In genomic region chr12:53994691-53995310, GRCh38 we compare ENCODE assay signal across 11 cellular contexts. TPM values are rescaled to one million over a fixed set of nuclear protein-coding genes. Genes with fewer than 3 reads are reported as not detected.
DNase-seq lines count a peak whose midpoint lies in the region; ATAC-seq and TF ChIP-seq lines count a peak whose summit lies in the region.
"Had no signal": no experiment of that assay in that cellular context is flagged by ENCODE, and none has a peak within 500 bp of the region (broad histone marks: within the 10 kb centered on the region; RNA-seq: fewer than 3 reads in every experiment).

No MANE protein-coding gene starts in this region.

- no peaks in the 10 kb centered on the region for H3K9me3 ChIP-seq in heart left ventricle
- no peaks in the 10 kb centered on the region for H3K9me3 ChIP-seq in lower lobe of right lung

- peaks cover 2% of the 10 kb centered on the region for H3K36me3 Mint-ChIP-seq in activated CD4-positive, alpha-beta memory T cell treated with anti-CD3 and anti-CD28 coated beads for 36 hours
- peaks cover 3% of the 10 kb centered on the region for H3K36me3 Mint-ChIP-seq in activated CD4-positive, alpha-beta T cell treated with anti-CD3 and anti-CD28 coated beads, Interleukin-2, amount 10 ng/mL, durations not matched to agents 24 days and 14 days (ENCODE audit: low read depth)

- ATAC-seq in heart left ventricle (no peak), left cardiac atrium (no peak), lower lobe of right lung (no peak)

- peaks cover 38% of the 10 kb centered on the region for H3K4me1 Mint-ChIP-seq in activated CD4-positive, alpha-beta memory T cell treated with anti-CD3 and anti-CD28 coated beads for 36 hours (ENCODE audit: low read depth)
- H3K4me1 Mint-ChIP-seq in activated CD4-positive, alpha-beta T cell treated with anti-CD3 and anti-CD28 coated beads, Interleukin-2, amount 10 ng/mL, durations not matched to agents 24 days and 14 days: peaks cover 19% of the 10 kb centered on the region

- POLR2A ChIA-PET in activated CD4-positive, alpha-beta memory T cell treated with anti-CD3 and anti-CD28 coated beads for 36 hours (lab: Charles Lee): no interaction called here

- H3K4me3 ChIP-seq in heart left ventricle (peak overlapping the region in 11 of 12 donors; percentile 5 to 63 (median 50)), lower lobe of right lung (peak overlapping the region; percentile 52), urinary bladder (ENCODE audit: low read depth, low read length) (peak overlapping the region; percentile 39)

- H3K27me3 Mint-ChIP-seq in activated CD4-positive, alpha-beta memory T cell treated with anti-CD3 and anti-CD28 coated beads for 36 hours: peaks cover 84% of the 10 kb centered on the region
- H3K27me3 Mint-ChIP-seq in activated CD4-positive, alpha-beta T cell treated with anti-CD3 and anti-CD28 coated beads, Interleukin-2, amount 10 ng/mL, durations not matched to agents 24 days and 14 days: peaks cover 89% of the 10 kb centered on the region

- CTCF ChIA-PET in activated CD4-positive, alpha-beta memory T cell treated with anti-CD3 and anti-CD28 coated beads for 36 hours (lab: Charles Lee): interaction anchor here (0.8 to 2.7 kb wide), 3 partner anchors 9 to 213 kb away, joined by 4 to 20 read pairs (median 4); partner anchors contain the start of gene HOXC10

- no peak overlapping the region for H3K27ac Mint-ChIP-seq in activated CD4-positive, alpha-beta memory T cell treated with anti-CD3 and anti-CD28 coated beads for 36 hours
- no peak overlapping the region for H3K27ac Mint-ChIP-seq in activated CD4-positive, alpha-beta T cell treated with anti-CD3 and anti-CD28 coated beads, Interleukin-2, amount 10 ng/mL, durations not matched to agents 24 days and 14 days

- no peak for TF ChIP-seq POLR2A in heart left ventricle (IDR thresholded peaks at IDR 0.05)

- 3 to 7% (median 4%) methylated on average over 29 to 36 of the region's 36 CpGs for WGBS in heart left ventricle, 4 donors
- 14% methylated on average over 36 of the region's 36 CpGs for WGBS in urinary bladder

- H3K27me3 ChIP-seq in heart left ventricle (peaks cover 83 to 100% (median 99%) of the 10 kb centered on the region in 9 donors), lower lobe of right lung (ENCODE audit: low read depth) (peaks cover 100% of the 10 kb centered on the region)

- no peaks in the 10 kb centered on the region for H3K36me3 ChIP-seq in heart left ventricle
- no peaks in the 10 kb centered on the region for H3K36me3 ChIP-seq in lower lobe of right lung
- no peaks in the 10 kb centered on the region for H3K36me3 ChIP-seq in urinary bladder (ENCODE audit: insufficient read depth)

- peak overlapping the region; percentile 73 for H3K4me3 Mint-ChIP-seq in activated CD4-positive, alpha-beta memory T cell treated with anti-CD3 and anti-CD28 coated beads for 36 hours
- H3K4me3 Mint-ChIP-seq in activated CD4-positive, alpha-beta T cell treated with anti-CD3 and anti-CD28 coated beads, Interleukin-2, amount 10 ng/mL, durations not matched to agents 24 days and 14 days: no peak overlapping the region

- no peaks in the 10 kb centered on the region for H3K9me3 Mint-ChIP-seq in activated CD4-positive, alpha-beta memory T cell treated with anti-CD3 and anti-CD28 coated beads for 36 hours
- H3K9me3 Mint-ChIP-seq in activated CD4-positive, alpha-beta T cell treated with anti-CD3 and anti-CD28 coated beads, Interleukin-2, amount 10 ng/mL, durations not matched to agents 24 days and 14 days: no peaks in the 10 kb centered on the region

- TF ChIP-seq CTCF in heart left ventricle (IDR thresholded peaks at IDR 0.05): no peak
- no peak for TF ChIP-seq CTCF in lower lobe of right lung (IDR thresholded peaks at IDR 0.05)

- no peak overlapping the region for H3K27ac ChIP-seq in heart left ventricle
- H3K27ac ChIP-seq in lower lobe of right lung: no peak overlapping the region
- no peak overlapping the region for H3K27ac ChIP-seq in urinary bladder (ENCODE audit: low read depth)

- H3K4me1 ChIP-seq in heart left ventricle (peaks cover 0 to 40% (median 22%) of the 10 kb centered on the region in 12 donors), lower lobe of right lung (peaks cover 35% of the 10 kb centered on the region), urinary bladder (ENCODE audit: insufficient read depth) (no peaks in the 10 kb centered on the region)

- intact Hi-C loops in heart left ventricle (cut with DNase I): no loop called here
- intact Hi-C loops in left cardiac atrium (cut with DNase I): no loop called here
- intact Hi-C loops in activated CD4-positive, alpha-beta memory T cell treated with anti-CD3 and anti-CD28 coated beads for 36 hours (cut with micrococcal nuclease): loop anchor here (1.0 to 5.0 kb wide), 3 partner anchors 10 to 58 kb away; partner anchors contain the start of genes HOXC10, HOXC4 and HOXC5
- intact Hi-C loops in lower lobe of right lung (cut with DNase I): no loop called here
- intact Hi-C loops in activated CD4-positive, alpha-beta T cell treated with anti-CD3 and anti-CD28 coated beads, Interleukin-2, amount 10 ng/mL, durations not matched to agents 24 days and 14 days (cut with micrococcal nuclease): loop anchor here (2.0 to 10.0 kb wide), 4 partner anchors 38 to 60 kb away; partner anchors contain the start of genes HOXC12, HOXC13, HOXC4 and HOXC5

- peak in 1 of 5 donors; percentile 15 for DNase-seq in heart left ventricle
- no peak for DNase-seq in left cardiac atrium
- no peak for DNase-seq in activated CD4-positive, alpha-beta memory T cell treated with anti-CD3 and anti-CD28 coated beads for 36 hours
- no peak for DNase-seq in lower lobe of right lung
- no peak for DNase-seq in stimulated activated naive CD4-positive, alpha-beta T cell treated with Interleukin-2 at 50 U/mL for 16 hours (lab: John Stamatoyannopoulos, UW)
- no peak for DNase-seq in GDM1 (lab: John Stamatoyannopoulos, UW)
- no peak for DNase-seq in activated CD4-positive, alpha-beta T cell treated with anti-CD3 and anti-CD28 coated beads, Interleukin-2, amount 10 ng/mL, durations not matched to agents 24 days and 14 days
- DNase-seq: DMS79, T-helper 9 cell had no signal

RNA-seq across cellular contexts. Expression of gene HOXC9, which starts 5.2 kb away (rescaled TPM):
- total RNA-seq in heart left ventricle (not detected), left cardiac atrium (not detected), lower lobe of right lung (not detected), urinary bladder (1.8 TPM)
- polyA plus RNA-seq in heart left ventricle (not detected), urinary bladder (0.73 TPM)
- not detected for total RNA-seq in activated CD4-positive, alpha-beta memory T cell treated with anti-CD3 and anti-CD28 coated beads for 36 hours
- total RNA-seq in activated CD4-positive, alpha-beta T cell treated with anti-CD3 and anti-CD28 coated beads, Interleukin-2, amount 10 ng/mL, durations not matched to agents 24 days and 14 days: not detected in 2 replicates
- total RNA-seq: lung had no signal

RNA-seq across cellular contexts. Expression of gene HOXC10, which starts 9.9 kb away (rescaled TPM):
- total RNA-seq in heart left ventricle: not detected
- not detected for polyA plus RNA-seq in heart left ventricle
- total RNA-seq in left cardiac atrium: not detected
- not detected for total RNA-seq in activated CD4-positive, alpha-beta memory T cell treated with anti-CD3 and anti-CD28 coated beads for 36 hours
- not detected for total RNA-seq in lower lobe of right lung
- 1.6 TPM for total RNA-seq in urinary bladder
- polyA plus RNA-seq in urinary bladder: 2.8 TPM
- not detected in 2 replicates for total RNA-seq in activated CD4-positive, alpha-beta T cell treated with anti-CD3 and anti-CD28 coated beads, Interleukin-2, amount 10 ng/mL, durations not matched to agents 24 days and 14 days
- polyA plus RNA-seq: lung had no signal

RNA-seq across cellular contexts. Expression of gene HOXC8, which starts 14.0 kb away (rescaled TPM):
- total RNA-seq in heart left ventricle (not detected), left cardiac atrium (not detected), lower lobe of right lung (not detected), urinary bladder (0.16 TPM)
- polyA plus RNA-seq in heart left ventricle (not detected), urinary bladder (0.33 TPM)
- total RNA-seq in activated CD4-positive, alpha-beta memory T cell treated with anti-CD3 and anti-CD28 coated beads for 36 hours: not detected
- total RNA-seq in activated CD4-positive, alpha-beta T cell treated with anti-CD3 and anti-CD28 coated beads, Interleukin-2, amount 10 ng/mL, durations not matched to agents 24 days and 14 days: not detected in 2 replicates
- total RNA-seq: lung had no signal

RNA-seq across cellular contexts. Expression of gene HOTAIR, which starts 20.0 kb away (rescaled TPM):
- total RNA-seq in heart left ventricle: not detected
- not detected for polyA plus RNA-seq in heart left ventricle
- total RNA-seq in left cardiac atrium: not detected
- total RNA-seq in activated CD4-positive, alpha-beta memory T cell treated with anti-CD3 and anti-CD28 coated beads for 36 hours: not detected
- total RNA-seq in lower lobe of right lung: not detected
- total RNA-seq in urinary bladder: 1.1 TPM
- 6.3 TPM for polyA plus RNA-seq in urinary bladder
- total RNA-seq in activated CD4-positive, alpha-beta T cell treated with anti-CD3 and anti-CD28 coated beads, Interleukin-2, amount 10 ng/mL, durations not matched to agents 24 days and 14 days: not detected in 2 replicates
- polyA plus RNA-seq: lung had no signal

RNA-seq across cellular contexts. Expression of gene HOXC11, which starts 21.9 kb away (rescaled TPM):
- total RNA-seq in heart left ventricle (not detected), left cardiac atrium (not detected), lower lobe of right lung (not detected), urinary bladder (1.5 TPM)
- polyA plus RNA-seq in heart left ventricle (not detected), urinary bladder (1.3 TPM)
- total RNA-seq in activated CD4-positive, alpha-beta memory T cell treated with anti-CD3 and anti-CD28 coated beads for 36 hours: not detected
- total RNA-seq in activated CD4-positive, alpha-beta T cell treated with anti-CD3 and anti-CD28 coated beads, Interleukin-2, amount 10 ng/mL, durations not matched to agents 24 days and 14 days: not detected in 2 replicates
- total RNA-seq: lung had no signal
- polyA plus RNA-seq: lung had no signal

Comparison
In these comparisons a context has a peak if more than half of its experiments do, and no peak if none do; other contexts are left out.
1. intact Hi-C loops: an anchor here in activated CD4-positive, alpha-beta memory T cell treated with anti-CD3 and anti-CD28 coated beads for 36 hours (1.0 to 5.0 kb wide) and activated CD4-positive, alpha-beta T cell treated with anti-CD3 and anti-CD28 coated beads, Interleukin-2, amount 10 ng/mL, durations not matched to agents 24 days and 14 days (2.0 to 10.0 kb wide); none called in heart left ventricle, left cardiac atrium and lower lobe of right lung.